Comparison of ENCODE assay signal across 13 cellular contexts in the genomic region with DNA sequence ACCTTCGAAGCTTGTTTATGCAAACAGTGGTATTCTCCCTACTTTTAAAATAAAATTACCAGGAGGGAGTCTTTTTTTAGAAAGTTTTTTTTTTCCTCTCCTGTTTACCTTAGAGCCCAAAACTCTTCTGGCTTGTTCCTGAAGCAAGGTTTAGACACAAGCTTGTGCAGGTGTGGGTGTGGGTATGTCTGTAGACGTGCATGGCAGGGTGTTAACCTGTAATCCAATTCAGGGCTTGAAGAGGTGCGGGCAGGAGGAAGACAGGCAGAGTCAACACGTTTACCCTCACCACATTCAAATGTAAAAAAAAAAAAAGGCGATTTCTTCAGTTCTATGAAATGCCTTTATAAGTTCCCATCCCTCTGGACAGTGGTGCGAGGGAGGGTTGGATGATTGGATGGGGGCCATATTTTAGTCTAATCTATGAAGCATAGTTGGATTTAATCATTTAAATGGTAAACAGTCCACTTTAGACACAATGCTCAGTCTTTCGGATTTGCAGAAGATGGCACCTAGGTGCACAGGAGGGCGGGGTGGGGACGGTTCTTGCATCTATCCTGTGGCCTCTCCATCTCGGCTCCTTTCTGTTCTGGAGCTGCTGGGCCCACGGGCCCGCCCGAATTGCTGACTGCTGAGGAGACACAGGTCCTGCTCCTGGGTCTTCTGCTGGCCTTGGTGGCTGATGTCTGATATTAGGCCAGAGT. TPM values are rescaled to one million over a fixed set of nuclear protein-coding genes. Genes with fewer than 3 reads are reported as not detected.
"Had no signal": no experiment of that assay in that cellular context is flagged by ENCODE, and none has a peak within 500 bp of the region (broad histone marks: within the 10 kb centered on the region; RNA-seq: fewer than 3 reads in every experiment).

No MANE protein-coding gene starts in this region.

- H3K79me2 ChIP-seq: parathyroid adenoma had no signal

- H3K27ac ChIP-seq: parathyroid adenoma had no signal

- H3K9me3 Mint-ChIP-seq: activated naive CD8-positive, alpha-beta T cell treated with anti-CD3 and anti-CD28 coated beads, Interleukin-2, amount 50 U/mL, for 24 hours; activated T-cell treated with anti-CD3 and anti-CD28 coated beads, Interleukin-2, amount 50 U/mL, for 4 hours had no signal

- H2AFZ ChIP-seq: parathyroid adenoma had no signal

- H3K9me3 ChIP-seq: heart left ventricle, stomach, tibial nerve had no signal

- H3K36me3 ChIP-seq: heart left ventricle, stomach, tibial nerve had no signal

- H3K27me3 ChIP-seq: heart left ventricle, tibial nerve had no signal

- H3K9ac ChIP-seq: parathyroid adenoma had no signal

- DNase-seq: activated CD4-positive, alpha-beta T cell treated with anti-CD3 and anti-CD28 coated beads, Interleukin-2, amount 50 U/mL, for 1 hour; activated CD4-positive, CD25-positive, alpha-beta regulatory T cell; activated gamma-delta T cell treated with Interleukin-2 at 50 U/mL for 16 hours; activated naive CD8-positive, alpha-beta T cell treated with anti-CD3 and anti-CD28 coated beads, Interleukin-2, amount 50 U/mL, for 24 hours; activated T-cell treated with anti-CD3 and anti-CD28 coated beads, Interleukin-2, amount 50 U/mL, for 4 hours; effector CD8-positive, alpha-beta T cell; retina; stimulated activated CD4-positive, alpha-beta T cell treated with anti-CD3 and anti-CD28 coated beads, Interleukin-4, amount 100 ng/mL, for 24 hours; stomach had no signal

- H3K4me1 ChIP-seq: parathyroid adenoma had no signal

RNA-seq across cellular contexts. Expression of a gene that starts 1.0 kb away (rescaled TPM):
- polyA plus RNA-seq: neural cell had no signal
